8 cellular contexts compared by ENCODE assay signal in the genomic region with DNA sequence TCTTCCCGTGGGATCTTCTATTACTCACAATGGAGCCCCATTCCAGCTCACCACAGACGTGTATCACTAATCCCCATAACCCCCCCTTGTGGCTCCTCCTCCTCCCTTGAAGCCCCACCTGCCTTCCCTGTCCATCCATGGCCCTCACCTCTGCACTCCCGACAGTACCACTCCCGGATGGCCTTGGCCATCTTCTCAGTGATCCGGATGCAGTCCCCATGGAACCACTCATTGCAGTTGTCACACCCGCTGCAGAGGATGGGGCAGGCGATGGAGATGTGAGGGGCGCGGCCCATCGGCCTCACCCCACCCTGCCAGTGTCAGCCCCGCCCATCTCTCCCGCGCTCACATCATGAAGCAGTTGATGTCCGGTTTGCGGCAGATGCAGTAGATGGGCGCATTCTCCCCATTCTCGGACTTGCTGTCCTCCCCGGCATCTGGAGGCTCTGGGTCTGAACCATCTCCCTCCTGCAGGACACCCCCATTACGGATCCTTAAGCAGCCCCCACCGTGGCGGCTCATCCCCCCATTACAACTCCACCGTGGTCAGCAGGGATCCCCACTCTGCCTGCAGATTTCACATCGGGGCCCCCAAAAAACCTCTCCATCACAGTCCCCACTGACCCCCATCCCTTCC. TPM values are rescaled to one million over a fixed set of nuclear protein-coding genes. Genes with fewer than 3 reads are reported as not detected.
A peak's percentile ranks its signal among the peaks of the same experiment; 100 is the strongest.
DNase-seq lines count a peak whose midpoint lies in the region; ATAC-seq and TF ChIP-seq lines count a peak whose summit lies in the region.

No MANE protein-coding gene starts in this region.

- H3K27ac ChIP-seq in cardiac muscle cell: no peak overlapping the region
- peak overlapping the region; percentile 81 to 93 for H3K27ac ChIP-seq in coronary artery

- H3K4me3 ChIP-seq in cardiac muscle cell (peak overlapping the region; percentile 66), coronary artery (peak overlapping the region; percentile 77), mucosa of stomach (ENCODE audit: low read length) (peak overlapping the region; percentile 77)

- intact Hi-C loops in cardiac septum (cut with DNase I): loop anchor here (2.0 to 10.0 kb wide), 2 partner anchors 20 to 792 kb away; a partner anchor contains a TSS

- H3K36me3 ChIP-seq in cardiac muscle cell: peaks cover 3% of the 10 kb centered on the region
- H3K36me3 ChIP-seq in mucosa of stomach (ENCODE audit: control insufficient read depth, insufficient read depth, low read length): no peaks in the 10 kb centered on the region

- H3K4me1 ChIP-seq in cardiac muscle cell (ENCODE audit: low read depth): no peaks in the 10 kb centered on the region
- H3K4me1 ChIP-seq in mucosa of stomach (ENCODE audit: control insufficient read depth, insufficient read depth, low read length): peaks cover 9% of the 10 kb centered on the region

- no peak for ATAC-seq in GM21717 (IDR thresholded peaks at IDR 0.05; ENCODE audit: unreplicated experiment)

- peak in 1 of 2 donors; percentile 32 for DNase-seq in cardiac muscle cell (ENCODE audit: low read depth in 1 of 2, low spot score in 1 of 2)
- DNase-seq in cardiac septum (ENCODE audit: low spot score): no peak
- peak; percentile 45 for DNase-seq in RPMI8226
- no peak for DNase-seq in coronary artery (ENCODE audit: low spot score)
- no peak for DNase-seq in AG08395 (ENCODE audit: low spot score)
- DNase-seq in midbrain (lab: John Stamatoyannopoulos, UW): no peak

- H3K9ac ChIP-seq in mucosa of stomach (ENCODE audit: low read length): peak overlapping the region; percentile 88

- H3K9me3 ChIP-seq in cardiac muscle cell (ENCODE audit: low read depth): no peaks in the 10 kb centered on the region
- no peaks in the 10 kb centered on the region for H3K9me3 ChIP-seq in mucosa of stomach (ENCODE audit: control insufficient read depth, low read length)

- H3K27me3 ChIP-seq in cardiac muscle cell (no peaks in the 10 kb centered on the region), mucosa of stomach (ENCODE audit: control insufficient read depth, insufficient read depth, low read length) (no peaks in the 10 kb centered on the region)

- TF ChIP-seq CTCF in cardiac muscle cell (IDR thresholded peaks at IDR 0.05; ENCODE audit: low read depth, low read length) (no peak), coronary artery (IDR thresholded peaks at IDR 0.05) (no peak)

RNA-seq across cellular contexts. Expression of a gene that starts 1.0 kb away (rescaled TPM):
- total RNA-seq in cardiac muscle cell (72.3 and 89.1 TPM in 2 replicates), cardiac septum (33.5 TPM)
- 91.4 and 95.6 TPM in 2 replicates for polyA plus RNA-seq in cardiac muscle cell

RNA-seq across cellular contexts. Expression of a gene that starts 5.2 kb away (rescaled TPM):
- 113 and 167 TPM in 2 replicates for total RNA-seq in cardiac muscle cell
- polyA plus RNA-seq in cardiac muscle cell: 78.9 and 79.7 TPM in 2 replicates
- total RNA-seq in cardiac septum: 54.4 TPM

RNA-seq across cellular contexts. Expression of a gene that starts 20.2 kb away (rescaled TPM):
- 0.56 and 3.9 TPM in 2 replicates for total RNA-seq in cardiac muscle cell
- polyA plus RNA-seq in cardiac muscle cell: 1.0 and 1.6 TPM in 2 replicates
- total RNA-seq in cardiac septum: 0.48 TPM
